8 cellular contexts compared by ENCODE assay signal in genomic region chr14:34322940-34323418, GRCh38.
DNase-seq lines count a peak whose midpoint lies in the region; ATAC-seq and TF ChIP-seq lines count a peak whose summit lies in the region.

No MANE protein-coding gene starts in this region.

- H3K79me2 ChIP-seq in MM.1S (ENCODE audit: low read length) = no peaks in the 10 kb centered on the region

- H3K27me3 ChIP-seq in MM.1S (replicated peaks; ENCODE audit: insufficient read depth, low read length) = no peaks in the 10 kb centered on the region

- no TSS peak for BruUV-seq in Calu3 (replicated peaks; lab: Mats Ljungman, UMichigan)

- DNase-seq in Calu3 (peak; percentile 79), MM.1S (peak; percentile 32), SK-N-DZ (ENCODE audit: low spot score) (peak; percentile 54), cardiac septum (ENCODE audit: low spot score) (peak; percentile 82), sciatic nerve (ENCODE audit: low spot score) (peak; percentile 72)
- DNase-seq in activated naive CD4-positive, alpha-beta T cell treated with anti-CD3 and anti-CD28 coated beads, Interleukin-2, amount 10 ng/mL, durations not matched to agents 7 days and 5 days = peak; percentile 78

- H3K9me3 Mint-ChIP-seq in Calu3 (ENCODE audit: low read depth, unreplicated experiment) = no peaks in the 10 kb centered on the region
- H3K9me3 Mint-ChIP-seq in activated naive CD4-positive, alpha-beta T cell treated with anti-CD3 and anti-CD28 coated beads, Interleukin-2, amount 10 ng/mL, durations not matched to agents 7 days and 5 days = no peaks in the 10 kb centered on the region

- H3K27ac ChIP-seq in MM.1S (ENCODE audit: low read length) = no peak overlapping the region

- no peak overlapping the region for H3K4me2 ChIP-seq in MM.1S (ENCODE audit: low read depth, low read length)

- H4K20me1 ChIP-seq in MM.1S (ENCODE audit: insufficient read depth, low read length) = no peaks in the 10 kb centered on the region

- ATAC-seq in GM21576 (IDR thresholded peaks at IDR 0.05; ENCODE audit: unreplicated experiment) (peak; percentile 79), sciatic nerve (peak; percentile 57), HG02571 (IDR thresholded peaks at IDR 0.05; ENCODE audit: unreplicated experiment) (no peak)

- intact Hi-C loops in Calu3 (cut with micrococcal nuclease; ENCODE audit: unreplicated experiment) (loop anchor here (5.0 to 10.0 kb wide), 3 partner anchors 486 to 1608 kb away; no protein-coding TSS in a partner anchor), cardiac septum (cut with DNase I) (loop anchor here (5.0 to 10.0 kb wide), 2 partner anchors 481 to 1748 kb away; no protein-coding TSS in a partner anchor), sciatic nerve (cut with DNase I) (no loop called here)

- H3K9ac ChIP-seq in MM.1S (ENCODE audit: low read length) = no peak overlapping the region

- no peaks in the 10 kb centered on the region for H3K36me3 ChIP-seq in MM.1S (replicated peaks; ENCODE audit: insufficient read depth, low read length)

- TF ChIP-seq CTCF in Calu3 (IDR thresholded peaks at IDR 0.05; ENCODE audit: unreplicated experiment) (peak; percentile 37), MM.1S (IDR thresholded peaks at IDR 0.05; ENCODE audit: low read length) (peak; percentile 63)

- no peaks in the 10 kb centered on the region for H3K9me3 ChIP-seq in MM.1S (replicated peaks; ENCODE audit: insufficient read depth, low read length)

- H3K4me3 ChIP-seq in MM.1S (ENCODE audit: low read length) = no peak overlapping the region

- H3K27me3 Mint-ChIP-seq in Calu3 (ENCODE audit: unreplicated experiment) = peaks cover 40% of the 10 kb centered on the region
- H3K27me3 Mint-ChIP-seq in activated naive CD4-positive, alpha-beta T cell treated with anti-CD3 and anti-CD28 coated beads, Interleukin-2, amount 10 ng/mL, durations not matched to agents 7 days and 5 days = no peaks in the 10 kb centered on the region

- CTCF ChIA-PET in Calu3 (lab: Charles Lee) = interaction anchor here (0.6 to 1.3 kb wide), 8 partner anchors 9 to 1753 kb away, joined by 3 to 10 read pairs (median 4); no protein-coding TSS in a partner anchor
- CTCF ChIA-PET in activated naive CD4-positive, alpha-beta T cell treated with anti-CD3 and anti-CD28 coated beads, Interleukin-2, amount 10 ng/mL, durations not matched to agents 7 days and 5 days (lab: Charles Lee) = interaction anchor here (0.6 to 2.4 kb wide), 18 partner anchors 9 to 1747 kb away, joined by 3 to 11 read pairs (median 4); no protein-coding TSS in a partner anchor

- 0 out of 2 replicates have a peak overlapping the region, but pooled peaks have one; percentile 48 for H2AFZ ChIP-seq in MM.1S (ENCODE audit: low read length)

- no peaks in the 10 kb centered on the region for H3K4me1 ChIP-seq in MM.1S (ENCODE audit: low read length)

- H3F3A ChIP-seq in MM.1S (ENCODE audit: insufficient read depth, low read length) = no peaks in the 10 kb centered on the region

- no peaks in the 10 kb centered on the region for H3K36me3 Mint-ChIP-seq in Calu3 (ENCODE audit: insufficient read depth, unreplicated experiment)
- no peaks in the 10 kb centered on the region for H3K36me3 Mint-ChIP-seq in activated naive CD4-positive, alpha-beta T cell treated with anti-CD3 and anti-CD28 coated beads, Interleukin-2, amount 10 ng/mL, durations not matched to agents 7 days and 5 days

- no peak overlapping the region for H3K4me3 Mint-ChIP-seq in Calu3 (ENCODE audit: low read depth, unreplicated experiment)
- no peak overlapping the region for H3K4me3 Mint-ChIP-seq in activated naive CD4-positive, alpha-beta T cell treated with anti-CD3 and anti-CD28 coated beads, Interleukin-2, amount 10 ng/mL, durations not matched to agents 7 days and 5 days

- H3K27ac Mint-ChIP-seq in Calu3 (ENCODE audit: unreplicated experiment) = no peak overlapping the region
- no peak overlapping the region for H3K27ac Mint-ChIP-seq in activated naive CD4-positive, alpha-beta T cell treated with anti-CD3 and anti-CD28 coated beads, Interleukin-2, amount 10 ng/mL, durations not matched to agents 7 days and 5 days

- H3K4me1 Mint-ChIP-seq in Calu3 (ENCODE audit: low read depth, unreplicated experiment) = no peaks in the 10 kb centered on the region
- no peaks in the 10 kb centered on the region for H3K4me1 Mint-ChIP-seq in activated naive CD4-positive, alpha-beta T cell treated with anti-CD3 and anti-CD28 coated beads, Interleukin-2, amount 10 ng/mL, durations not matched to agents 7 days and 5 days

- no peaks in the 10 kb centered on the region for H3K9me2 ChIP-seq in MM.1S (replicated peaks; ENCODE audit: insufficient read depth, low read length)

Comparison
In these comparisons a context has a peak if more than half of its experiments do, and no peak if none do; other contexts are left out.
1. DNase-seq: peak in every context shown above with its lines; median percentile 82 in cardiac septum; 79 in Calu3; 78 in activated naive CD4-positive, alpha-beta T cell treated with anti-CD3 and anti-CD28 coated beads, Interleukin-2, amount 10 ng/mL, durations not matched to agents 7 days and 5 days; 72 in sciatic nerve; 54 in SK-N-DZ; 32 in MM.1S.